ENCODE assay signal across 18 cellular contexts in genomic region chr3:9157651-9158383, GRCh38.
"Had no signal": no experiment of that assay in that cellular context is flagged by ENCODE, and none has a peak within 500 bp of the region (broad histone marks: within the 10 kb centered on the region; RNA-seq: fewer than 3 reads in every experiment).

No MANE protein-coding gene starts in this region.

- DNase-seq: activated CD4-positive, alpha-beta T cell treated with anti-CD3 and anti-CD28 coated beads, Interleukin-2, amount 50 U/mL, for 1 hour; activated CD4-positive, CD25-positive, alpha-beta regulatory T cell; activated CD8-positive, alpha-beta memory T cell treated with anti-CD3 and anti-CD28 coated beads for 24 hours; activated naive CD4-positive, alpha-beta T cell treated with anti-CD3 and anti-CD28 coated beads for 36 hours; activated naive CD8-positive, alpha-beta T cell treated with anti-CD3 and anti-CD28 coated beads, Interleukin-2, amount 50 U/mL, for 24 hours; esophagus squamous epithelium; hypothalamus; kidney; left ventricle myocardium superior; mesenchymal stem cell; sigmoid colon; spleen; trophoblast cell had no signal

- H3K36me3 Mint-ChIP-seq: natural killer cell treated with Interleukin-12 subunit alpha and Interleukin-12 subunit beta and Interleukin-15 and Interleukin-18, amount 100 ng/mL, for 72 hours had no signal

- H3K36me3 ChIP-seq: esophagus squamous epithelium, sigmoid colon, spleen, suprapubic skin had no signal

- H3K27ac Mint-ChIP-seq: activated naive CD4-positive, alpha-beta T cell treated with anti-CD3 and anti-CD28 coated beads for 36 hours; activated naive CD8-positive, alpha-beta T cell treated with anti-CD3 and anti-CD28 coated beads, Interleukin-2, amount 50 U/mL, for 24 hours; activated T-helper 1 cell treated with anti-CD3 and anti-CD28 coated beads, Interleukin-12 subunit alpha, Interleukin-12 subunit beta, Interleukin-2, Interleukin-4 antibody, amounts not matched to agents 30 ng/mL and 10 ng/mL and 1 ng/mL, durations not matched to agents 14 hours and 24 hours and 36 hours; natural killer cell treated with Interleukin-12 subunit alpha and Interleukin-12 subunit beta and Interleukin-15 and Interleukin-18, amount 100 ng/mL, for 72 hours; stimulated activated naive CD8-positive, alpha-beta T cell treated with anti-CD3 and anti-CD28 coated beads, Interleukin-15, Interleukin-2, amounts not matched to agents 100 ng/mL and 50 ng/mL, for 24 hours; T-helper 2 cell treated with Interferon-gamma antibody and Interleukin-4, amounts not matched to agents 5 μg/mL and 100 μg/mL, for 36 hours had no signal

- H3K27me3 Mint-ChIP-seq: activated naive CD8-positive, alpha-beta T cell treated with anti-CD3 and anti-CD28 coated beads, Interleukin-2, amount 50 U/mL, for 24 hours; natural killer cell treated with Interleukin-12 subunit alpha and Interleukin-12 subunit beta and Interleukin-15 and Interleukin-18, amount 100 ng/mL, for 72 hours; stimulated activated naive CD8-positive, alpha-beta T cell treated with anti-CD3 and anti-CD28 coated beads, Interleukin-15, Interleukin-2, amounts not matched to agents 100 ng/mL and 50 ng/mL, for 24 hours had no signal

- H3K4me1 ChIP-seq: spleen had no signal

- H3K27me3 ChIP-seq: esophagus squamous epithelium, sigmoid colon, spleen, suprapubic skin had no signal

- H3K4me3 ChIP-seq: esophagus squamous epithelium, sigmoid colon, spleen, suprapubic skin had no signal

- H3K4me1 Mint-ChIP-seq: activated naive CD8-positive, alpha-beta T cell treated with anti-CD3 and anti-CD28 coated beads, Interleukin-2, amount 50 U/mL, for 24 hours had no signal

- H3K4me3 Mint-ChIP-seq: activated naive CD4-positive, alpha-beta T cell treated with anti-CD3 and anti-CD28 coated beads for 36 hours; activated naive CD8-positive, alpha-beta T cell treated with anti-CD3 and anti-CD28 coated beads, Interleukin-2, amount 50 U/mL, for 24 hours; activated T-helper 1 cell treated with anti-CD3 and anti-CD28 coated beads, Interleukin-12 subunit alpha, Interleukin-12 subunit beta, Interleukin-2, Interleukin-4 antibody, amounts not matched to agents 30 ng/mL and 10 ng/mL and 1 ng/mL, durations not matched to agents 14 hours and 24 hours and 36 hours; natural killer cell treated with Interleukin-12 subunit alpha and Interleukin-12 subunit beta and Interleukin-15 and Interleukin-18, amount 100 ng/mL, for 72 hours; stimulated activated naive CD8-positive, alpha-beta T cell treated with anti-CD3 and anti-CD28 coated beads, Interleukin-15, Interleukin-2, amounts not matched to agents 100 ng/mL and 50 ng/mL, for 24 hours; T-helper 2 cell treated with Interferon-gamma antibody and Interleukin-4, amounts not matched to agents 5 μg/mL and 100 μg/mL, for 36 hours had no signal

- H3K9me3 Mint-ChIP-seq: activated naive CD4-positive, alpha-beta T cell treated with anti-CD3 and anti-CD28 coated beads for 36 hours; activated naive CD8-positive, alpha-beta T cell treated with anti-CD3 and anti-CD28 coated beads, Interleukin-2, amount 50 U/mL, for 24 hours; activated T-helper 1 cell treated with anti-CD3 and anti-CD28 coated beads, Interleukin-12 subunit alpha, Interleukin-12 subunit beta, Interleukin-2, Interleukin-4 antibody, amounts not matched to agents 30 ng/mL and 10 ng/mL and 1 ng/mL, durations not matched to agents 14 hours and 24 hours and 36 hours; natural killer cell treated with Interleukin-12 subunit alpha and Interleukin-12 subunit beta and Interleukin-15 and Interleukin-18, amount 100 ng/mL, for 72 hours; stimulated activated naive CD8-positive, alpha-beta T cell treated with anti-CD3 and anti-CD28 coated beads, Interleukin-15, Interleukin-2, amounts not matched to agents 100 ng/mL and 50 ng/mL, for 24 hours; T-helper 2 cell treated with Interferon-gamma antibody and Interleukin-4, amounts not matched to agents 5 μg/mL and 100 μg/mL, for 36 hours had no signal

- H3K9me3 ChIP-seq: esophagus squamous epithelium, sigmoid colon, suprapubic skin had no signal

- ATAC-seq: activated naive CD8-positive, alpha-beta T cell treated with anti-CD3 and anti-CD28 coated beads, Interleukin-2, amount 50 U/mL, for 24 hours; left ventricle myocardium superior; natural killer cell treated with Interleukin-12 subunit alpha and Interleukin-12 subunit beta and Interleukin-15 and Interleukin-18, amount 100 ng/mL, for 72 hours had no signal
